In genomic region chr17:78359936-78360370, GRCh38 we compare ENCODE assay signal across 1 cellular context.
TF ChIP-seq lines count a peak whose summit lies in the region.

SOCS3 (minus strand) TSS chr17:78360077; CDS start chr17:78359095, 982 bp downstream.

TF ChIP-seq in A549, 52 proteins besides CTCF, POLR2A, EP300 and RAD21 (continued from another document):
- peak; percentile 98 for TF ChIP-seq BCL3 (IDR thresholded peaks at IDR 0.05)
- TF ChIP-seq TFCP2L1 (CRISPR knock-in tag; IDR thresholded peaks at IDR 0.05): no peak
- peak; percentile 92 to 99 for TF ChIP-seq JUN (IDR thresholded peaks at IDR 0.05)
- no peak for TF ChIP-seq KDM5A (IDR thresholded peaks at IDR 0.05)
- TF ChIP-seq MAX (IDR thresholded peaks at IDR 0.05): peak; percentile 44; the same call in 1 of the 2 replicates
- no peak for TF ChIP-seq PHF8 (IDR thresholded peaks at IDR 0.05; ENCODE audit: borderline replicate concordance, low read depth)
- no peak for TF ChIP-seq POLR2AphosphoS2 (conservative IDR thresholded peaks at IDR 0.05; ENCODE audit: low read length)
- peak; percentile 24 for TF ChIP-seq CHD2 (IDR thresholded peaks at IDR 0.05; ENCODE audit: low read length, partially characterized antibody)
- no peak for TF ChIP-seq BHLHE40 (IDR thresholded peaks at IDR 0.05; ENCODE audit: low read depth, low read length)
- TF ChIP-seq GATA3 (IDR thresholded peaks at IDR 0.05; ENCODE audit: borderline replicate concordance): 0 out of 2 replicates have a peak, but pooled peaks have one; percentile 13
